ENCODE assay signal across 8 cellular contexts in the genomic region with DNA sequence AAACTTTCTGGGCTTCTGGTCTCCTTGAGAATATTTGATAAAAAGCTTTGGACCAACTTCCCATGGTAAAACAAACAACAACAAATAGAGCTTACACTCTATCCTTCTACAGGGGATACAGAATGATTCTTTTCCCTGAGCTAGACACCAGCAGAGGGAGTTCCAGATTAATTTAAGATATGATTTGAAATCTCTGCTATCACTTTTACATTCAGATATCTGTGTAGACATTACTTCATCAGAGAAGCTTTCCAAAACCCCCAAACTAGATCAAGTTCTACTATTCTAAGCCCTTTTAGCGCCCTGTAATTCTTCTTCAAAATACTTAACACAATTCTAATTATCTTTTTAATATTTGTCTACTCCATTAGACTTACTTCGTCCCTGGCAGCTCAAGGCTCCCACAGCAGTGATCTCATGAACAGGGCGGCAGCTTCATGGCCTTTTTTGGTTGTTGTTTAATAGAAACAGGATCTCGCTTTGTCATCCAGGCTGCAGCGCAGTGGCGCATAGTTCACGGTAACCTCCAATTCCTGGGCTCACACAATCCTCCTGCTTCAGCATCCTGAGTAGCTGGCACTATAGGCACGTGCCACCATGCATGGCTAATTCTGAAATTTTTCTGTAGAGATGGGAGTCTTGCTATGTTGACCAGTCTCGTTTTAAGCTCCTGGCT. TPM values are rescaled to one million over a fixed set of nuclear protein-coding genes. Genes with fewer than 3 reads are reported as not detected.
DNase-seq lines count a peak whose midpoint lies in the region; ATAC-seq and TF ChIP-seq lines count a peak whose summit lies in the region.

No MANE protein-coding gene starts in this region.

- no peaks in the 10 kb centered on the region for H3K9me3 Mint-ChIP-seq in activated T-cell treated with anti-CD3 and anti-CD28 coated beads, Interleukin-2, amount 50 U/mL, for 4 hours
- H3K9me3 Mint-ChIP-seq in activated B cell treated with CpG ODN at 0.5 μM for 24 hours (no peaks in the 10 kb centered on the region), immature natural killer cell (no peaks in the 10 kb centered on the region), type B pancreatic cell (no peaks in the 10 kb centered on the region)

- ATAC-seq in activated T-cell treated with anti-CD3 and anti-CD28 coated beads, Interleukin-2, amount 50 U/mL, for 4 hours, result no peak
- ATAC-seq in activated B cell treated with CpG ODN at 0.5 μM for 24 hours (ENCODE audit: low read depth) (no peak), HG03378 (IDR thresholded peaks at IDR 0.05; ENCODE audit: unreplicated experiment) (no peak)

- peaks cover 2% of the 10 kb centered on the region for H3K27me3 Mint-ChIP-seq in activated T-cell treated with anti-CD3 and anti-CD28 coated beads, Interleukin-2, amount 50 U/mL, for 4 hours (ENCODE audit: low read depth)
- H3K27me3 Mint-ChIP-seq in activated B cell treated with CpG ODN at 0.5 μM for 24 hours (peaks cover 19% of the 10 kb centered on the region), immature natural killer cell (ENCODE audit: low read depth in 3 of 3) (peaks cover 4 to 9% (median 5%) of the 10 kb centered on the region in 3 donors), type B pancreatic cell (peaks cover 18% of the 10 kb centered on the region)

- no peak for TF ChIP-seq CTCF in activated B cell treated with CpG ODN at 0.5 μM for 24 hours (IDR thresholded peaks at IDR 0.05)
- TF ChIP-seq CTCF in type B pancreatic cell (conservative IDR thresholded peaks at IDR 0.05), result peak; percentile 38

- intact Hi-C loops in activated B cell treated with CpG ODN at 0.5 μM for 24 hours (cut with micrococcal nuclease), result loop anchor here (1.0 kb wide), 1 partner anchor 10 kb away; a partner anchor contains a TSS

- POLR2A ChIA-PET in activated B cell treated with CpG ODN at 0.5 μM for 24 hours (lab: Charles Lee), result no interaction called here

- H3K27ac Mint-ChIP-seq in activated B cell treated with CpG ODN at 0.5 μM for 24 hours, result no peak overlapping the region
- H3K27ac Mint-ChIP-seq in immature natural killer cell, result peak overlapping the region in 2 of 6 donors; percentile 28 to 42
- H3K27ac Mint-ChIP-seq in type B pancreatic cell, result no peak overlapping the region

- H3K4me3 Mint-ChIP-seq in activated T-cell treated with anti-CD3 and anti-CD28 coated beads, Interleukin-2, amount 50 U/mL, for 4 hours, result peak overlapping the region; percentile 83
- H3K4me3 Mint-ChIP-seq in activated B cell treated with CpG ODN at 0.5 μM for 24 hours (peak overlapping the region; percentile 85), immature natural killer cell (peak overlapping the region; percentile 85 to 90 (median 87)), type B pancreatic cell (peak overlapping the region; percentile 87)

- CTCF ChIA-PET in activated B cell treated with CpG ODN at 0.5 μM for 24 hours (lab: Charles Lee), result interaction anchor here (0.8 to 1.3 kb wide), 3 partner anchors 9 to 41 kb away, joined by 3 to 4 read pairs (median 3); no protein-coding TSS in a partner anchor

- no peak for DNase-seq in activated T-cell treated with anti-CD3 and anti-CD28 coated beads, Interleukin-2, amount 50 U/mL, for 4 hours
- no peak for DNase-seq in activated T-cell treated with anti-CD3 and anti-CD28 coated beads, Interleukin-2, amount 50 U/mL, for 1 hour
- no peak for DNase-seq in activated B cell treated with CpG ODN at 0.5 μM for 24 hours
- no peak for DNase-seq in immature natural killer cell
- no peak for DNase-seq in type B pancreatic cell (ENCODE audit: extremely low spot score, unreplicated experiment)
- DNase-seq in NCI-H524 treated with DMSO at 0.1 percent for 48 hours (lab: John Stamatoyannopoulos, UW), result no peak
- no peak for DNase-seq in NCI-H82 treated with DMSO at 0.1 percent for 48 hours (lab: John Stamatoyannopoulos, UW; ENCODE audit: unreplicated experiment)

- no peaks in the 10 kb centered on the region for H3K36me3 Mint-ChIP-seq in activated T-cell treated with anti-CD3 and anti-CD28 coated beads, Interleukin-2, amount 50 U/mL, for 4 hours (ENCODE audit: insufficient read depth)
- H3K36me3 Mint-ChIP-seq in activated B cell treated with CpG ODN at 0.5 μM for 24 hours (ENCODE audit: low read depth) (no peaks in the 10 kb centered on the region), immature natural killer cell (no peaks in the 10 kb centered on the region), type B pancreatic cell (peaks cover 4% of the 10 kb centered on the region)

- H3K4me1 Mint-ChIP-seq in activated T-cell treated with anti-CD3 and anti-CD28 coated beads, Interleukin-2, amount 50 U/mL, for 4 hours (ENCODE audit: low read depth), result peaks cover 33% of the 10 kb centered on the region
- H3K4me1 Mint-ChIP-seq in activated B cell treated with CpG ODN at 0.5 μM for 24 hours, result peaks cover 18% of the 10 kb centered on the region
- peaks cover 17 to 19% of the 10 kb centered on the region in 2 donors for H3K4me1 Mint-ChIP-seq in immature natural killer cell
- peaks cover 30% of the 10 kb centered on the region for H3K4me1 Mint-ChIP-seq in type B pancreatic cell (ENCODE audit: unreplicated experiment)

RNA-seq across cellular contexts. Expression of a gene that starts 0.9 kb away (rescaled TPM):
- 1 to 10 TPM; 1.7 to 3.7 (median 3.5) TPM for total RNA-seq in activated T-cell treated with anti-CD3 and anti-CD28 coated beads, Interleukin-2, amount 50 U/mL, for 4 hours
- total RNA-seq in activated B cell treated with CpG ODN at 0.5 μM for 24 hours (2.0 and 2.5 TPM in 2 replicates), type B pancreatic cell (ENCODE audit: low replicate concordance) (25.8 and 32.9 TPM in 2 replicates)
- 1 to 10 TPM; 1.7 to 4.3 (median 4.2) TPM for polyA plus RNA-seq in immature natural killer cell

RNA-seq across cellular contexts. Expression of a gene that starts 10.2 kb away (rescaled TPM):
- total RNA-seq in activated T-cell treated with anti-CD3 and anti-CD28 coated beads, Interleukin-2, amount 50 U/mL, for 4 hours, result 10 to 100 TPM; 15.3 to 18.5 (median 16.3) TPM
- total RNA-seq in activated B cell treated with CpG ODN at 0.5 μM for 24 hours (12.1 and 14.8 TPM in 2 replicates), type B pancreatic cell (ENCODE audit: low replicate concordance) (25.2 and 32.2 TPM in 2 replicates)
- polyA plus RNA-seq in immature natural killer cell, result 1 to 10 TPM; 2.6 to 3.7 (median 3.2) TPM
